ENCODE assay signal across 21 cellular contexts in the genomic region with DNA sequence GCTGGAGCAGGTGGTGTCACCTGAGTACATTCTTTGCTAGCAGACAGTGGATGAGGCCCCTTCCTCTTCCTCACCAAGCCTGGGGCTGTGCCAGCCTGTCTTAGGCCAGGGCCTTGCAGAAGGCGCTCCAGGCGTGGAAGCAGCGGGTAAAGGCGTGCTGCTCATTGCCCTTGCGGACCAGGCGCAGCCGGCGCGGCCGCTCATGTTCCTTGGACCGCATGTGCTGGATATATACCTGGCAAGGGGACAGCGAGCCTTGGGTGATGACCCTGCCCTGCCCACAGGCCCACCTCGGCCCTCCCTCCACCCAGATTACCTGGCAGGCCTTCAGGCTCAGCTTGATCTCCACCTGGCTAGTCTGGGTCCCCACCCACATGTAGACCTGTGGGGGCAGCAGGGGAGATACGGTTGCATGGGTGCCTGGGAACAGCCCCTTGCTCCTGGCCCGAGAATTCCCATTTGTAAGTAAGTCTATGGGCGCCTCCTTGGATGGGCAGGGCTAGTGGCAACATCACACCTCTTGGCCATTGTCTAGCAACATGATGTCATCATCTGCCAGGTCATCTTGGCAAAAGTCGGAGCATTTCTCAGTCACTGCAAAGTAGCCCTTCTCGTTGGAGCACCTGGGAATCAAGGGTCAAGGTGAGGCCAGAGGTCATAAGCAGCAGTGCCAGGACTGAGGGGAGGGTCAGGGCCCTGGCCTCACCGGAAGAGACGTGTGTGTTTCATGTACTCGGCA.
"Had no signal": no experiment of that assay in that cellular context is flagged by ENCODE, and none has a peak within 500 bp of the region (broad histone marks: within the 10 kb centered on the region; RNA-seq: fewer than 3 reads in every experiment).

No MANE protein-coding gene starts in this region.

- H3K4me3 ChIP-seq: gastrocnemius medialis, lung, prostate gland, right atrium auricular region, tibial artery had no signal

- ATAC-seq: activated CD8-positive, alpha-beta T cell treated with anti-CD3 and anti-CD28 coated beads for 36 hours; activated T-helper 17 cell treated with anti-CD3 and anti-CD28 coated beads, Interleukin-2, amount 50 U/mL, for 72 hours; gastrocnemius medialis; stimulated activated naive CD8-positive, alpha-beta T cell treated with anti-CD3 and anti-CD28 coated beads, Interleukin-15, Interleukin-2, amounts not matched to agents 100 U/mL and 50 U/mL, for 24 hours had no signal

- H3K27me3 ChIP-seq: gastrocnemius medialis, right atrium auricular region, tibial artery had no signal

- DNase-seq: activated CD4-positive, alpha-beta T cell treated with anti-CD3 and anti-CD28 coated beads for 48 hours; activated CD4-positive, CD25-positive, alpha-beta regulatory T cell; activated CD8-positive, alpha-beta T cell treated with anti-CD3 and anti-CD28 coated beads for 36 hours; activated naive CD4-positive, alpha-beta T cell; activated naive CD8-positive, alpha-beta T cell treated with anti-CD3 and anti-CD28 coated beads, Interleukin-2, amount 10 ng/mL, durations not matched to agents 7 days and 5 days; activated T-cell treated with anti-CD3 and anti-CD28 coated beads, Interleukin-2, amount 50 U/mL, for 1 hour; amygdala; gastrocnemius medialis; head of caudate nucleus; stimulated activated naive CD8-positive, alpha-beta T cell treated with anti-CD3 and anti-CD28 coated beads, Interleukin-15, Interleukin-2, amounts not matched to agents 100 U/mL and 50 U/mL, for 24 hours; substantia nigra; T-helper 2 cell; tibial artery had no signal

- H3K27ac ChIP-seq: gastrocnemius medialis, prostate gland, right atrium auricular region, tibial artery had no signal

- H3K4me1 ChIP-seq: prostate gland had no signal

- FAIRE-seq: colon, endometrium, keratinocyte, TTC549 had no signal

- H3K9me3 ChIP-seq: gastrocnemius medialis, prostate gland, right atrium auricular region, tibial artery had no signal
